11 cellular contexts compared by ENCODE assay signal in the genomic region with DNA sequence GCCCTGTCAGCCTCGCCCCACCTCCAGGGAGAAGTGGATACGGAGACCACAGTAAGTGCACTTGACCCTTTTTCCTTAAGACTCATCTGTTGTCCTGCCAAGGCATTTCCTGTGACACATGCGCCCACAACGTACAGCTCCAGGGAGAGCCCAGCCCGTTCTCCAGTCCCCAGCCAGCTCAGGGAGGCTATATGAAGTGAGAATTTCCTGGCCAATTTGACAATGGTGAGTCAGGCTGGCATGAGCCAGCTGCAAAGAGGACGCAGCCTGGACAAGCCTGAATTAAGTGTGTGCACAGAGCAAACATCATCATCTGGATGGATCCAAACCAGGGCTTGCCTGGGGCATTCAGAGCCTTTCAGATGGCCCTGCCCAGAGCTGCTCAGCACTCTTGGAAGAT.
DNase-seq lines count a peak whose midpoint lies in the region; ATAC-seq and TF ChIP-seq lines count a peak whose summit lies in the region.
"Had no signal": no experiment of that assay in that cellular context is flagged by ENCODE, and none has a peak within 500 bp of the region (broad histone marks: within the 10 kb centered on the region; RNA-seq: fewer than 3 reads in every experiment).

No MANE protein-coding gene starts in this region.

- no peaks in the 10 kb centered on the region for H3K27me3 Mint-ChIP-seq in naive thymus-derived CD8-positive, alpha-beta T cell

- H3K36me3 Mint-ChIP-seq in naive thymus-derived CD8-positive, alpha-beta T cell, result no peaks in the 10 kb centered on the region

- H3K4me3 Mint-ChIP-seq in naive thymus-derived CD8-positive, alpha-beta T cell, result no peak overlapping the region
- H3K4me3 Mint-ChIP-seq: dendritic cell treated with granulocyte-macrophage colony-stimulating factor and Interleukin-4, amounts not matched to agents 40 ng/mL and 50 ng/mL, for 4 days had no signal

- TF ChIP-seq CTCF in gastrocnemius medialis (IDR thresholded peaks at IDR 0.05 in 4 of 5, conservative IDR thresholded peaks at IDR 0.05 in 1 of 5), result no peak

- no peaks in the 10 kb centered on the region for H3K27me3 ChIP-seq in gastrocnemius medialis
- H3K27me3 ChIP-seq: pancreas had no signal

- peak in 1 of 2 donors; percentile 18 for TF ChIP-seq POLR2A in gastrocnemius medialis (IDR thresholded peaks at IDR 0.05)

- H3K27ac Mint-ChIP-seq in naive thymus-derived CD8-positive, alpha-beta T cell, result peak overlapping the region in 2 of 10 donors; percentile 27 to 33
- H3K27ac Mint-ChIP-seq: dendritic cell treated with granulocyte-macrophage colony-stimulating factor and Interleukin-4, amounts not matched to agents 40 ng/mL and 50 ng/mL, for 4 days had no signal

- no peaks in the 10 kb centered on the region for H3K36me3 ChIP-seq in gastrocnemius medialis
- H3K36me3 ChIP-seq: pancreas had no signal

- peak overlapping the region; percentile 35 to 72 (median 65) for H3K27ac ChIP-seq in gastrocnemius medialis
- H3K27ac ChIP-seq: HL-60, pancreas had no signal

- DNase-seq in GM04504 (ENCODE audit: low read depth) (peak; percentile 94), NCI-H774 (lab: John Stamatoyannopoulos, UW) (peak; percentile 84), gastrocnemius medialis (peak; percentile 25 to 28), NK-92 (lab: John Stamatoyannopoulos, UW; ENCODE audit: unreplicated experiment) (no peak), RPMI8226 (no peak)
- no peak for DNase-seq in naive thymus-derived CD8-positive, alpha-beta T cell
- DNase-seq: pancreas had no signal

- intact Hi-C loops in gastrocnemius medialis (cut with DNase I; ENCODE audit: low total_unique reads), result loop anchor here (1.0 to 5.0 kb wide), 2 partner anchors 216 to 249 kb away; no protein-coding TSS in a partner anchor

- in situ Hi-C loops in gastrocnemius medialis (cut with MboI; ENCODE audit: low sequenced_read_pairs in 4 of 4), result loop anchor here in 3 of 4 donors (5.0 to 25.0 kb wide), 3 partner anchors 218 to 249 kb away; no protein-coding TSS in a partner anchor

- POLR2A ChIA-PET in naive thymus-derived CD8-positive, alpha-beta T cell (lab: Charles Lee), result no interaction called here

- no peaks in the 10 kb centered on the region for H3K9me3 Mint-ChIP-seq in naive thymus-derived CD8-positive, alpha-beta T cell
- H3K9me3 Mint-ChIP-seq: dendritic cell treated with granulocyte-macrophage colony-stimulating factor and Interleukin-4, amounts not matched to agents 40 ng/mL and 50 ng/mL, for 4 days had no signal

- no peak overlapping the region for H3K4me3 ChIP-seq in gastrocnemius medialis
- H3K4me3 ChIP-seq: pancreas had no signal

- peaks cover 0 to 5% (median 0%) of the 10 kb centered on the region in 4 donors for H3K4me1 Mint-ChIP-seq in naive thymus-derived CD8-positive, alpha-beta T cell

- H3K9me3 ChIP-seq in gastrocnemius medialis, result no peaks in the 10 kb centered on the region
- H3K9me3 ChIP-seq: pancreas had no signal

- peaks cover 77% of the 10 kb centered on the region in 2 donors for H3K4me1 ChIP-seq in gastrocnemius medialis

- ATAC-seq in esophagus mucosa, result peak; percentile 95
- ATAC-seq in gastrocnemius medialis, result peak; percentile 55 to 75
- no peak for ATAC-seq in HG03342 (IDR thresholded peaks at IDR 0.05; ENCODE audit: unreplicated experiment)
- ATAC-seq in naive thymus-derived CD8-positive, alpha-beta T cell, result no peak

Comparison
In these comparisons a context has a peak if more than half of its experiments do, and no peak if none do; other contexts are left out.
1. DNase-seq: peak in GM04504 (single experiment), NCI-H774 (single experiment) and gastrocnemius medialis (2 of 2); none in NK-92 (single experiment), naive thymus-derived CD8-positive, alpha-beta T cell (0 of 10) and RPMI8226 (single experiment).
2. ATAC-seq: peak in esophagus mucosa (single experiment) and gastrocnemius medialis (2 of 2); none in HG03342 (single experiment) and naive thymus-derived CD8-positive, alpha-beta T cell (0 of 2).